ENCODE assay signal across 7 cellular contexts in the genomic region with DNA sequence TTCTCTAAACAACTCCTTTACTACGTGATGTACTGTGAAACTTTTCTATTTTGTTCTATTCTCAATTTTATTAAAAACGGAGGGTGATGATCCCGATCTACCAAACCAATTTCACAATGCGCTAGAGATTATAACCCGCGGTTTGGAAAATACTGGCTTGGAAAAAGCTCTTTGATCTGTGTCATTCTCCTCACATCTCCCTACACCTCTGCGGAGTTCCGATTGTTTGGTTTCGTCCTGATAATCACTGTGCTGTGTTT. TPM values are rescaled to one million over a fixed set of nuclear protein-coding genes. Genes with fewer than 3 reads are reported as not detected.
DNase-seq lines count a peak whose midpoint lies in the region; ATAC-seq and TF ChIP-seq lines count a peak whose summit lies in the region.

No MANE protein-coding gene starts in this region.

- ATAC-seq in IMR-90 (ENCODE audit: low read depth) = no peak
- no peak for ATAC-seq in lower lobe of right lung
- ATAC-seq in HG03280 (IDR thresholded peaks at IDR 0.05; ENCODE audit: unreplicated experiment) = no peak

- peak overlapping the region; percentile 75 for H3K18ac ChIP-seq in IMR-90 (ENCODE audit: low read depth, low read length)

- dilution Hi-C loops in IMR-90 (cut with HindIII; ENCODE audit: low sequenced_read_pairs, unreplicated experiment) = no loop called here

- peak overlapping the region; percentile 75 for H3K27ac ChIP-seq in IMR-90 (ENCODE audit: insufficient read depth, low read length)
- peak overlapping the region; percentile 92 for H3K27ac ChIP-seq in lower lobe of right lung
- peak overlapping the region; percentile 94 to 95 (median 95) for H3K27ac ChIP-seq in transverse colon

- peak overlapping the region; percentile 97 for H3K56ac ChIP-seq in IMR-90 (ENCODE audit: extremely low read depth, insufficient read depth, low read length)

- peak overlapping the region; percentile 53 for H2AK9ac ChIP-seq in IMR-90 (replicated peaks; ENCODE audit: low read depth, low read length, poor library complexity)

- no peak for TF ChIP-seq EP300 in transverse colon (IDR thresholded peaks at IDR 0.05; ENCODE audit: low read depth)

- TF ChIP-seq RAD21 in IMR-90 (IDR thresholded peaks at IDR 0.05; ENCODE audit: low read length) = no peak

- no peak for TF ChIP-seq CTCF in IMR-90 (conservative IDR thresholded peaks at IDR 0.05; ENCODE audit: low read depth, low read length)
- TF ChIP-seq CTCF in cardiac fibroblast (IDR thresholded peaks at IDR 0.05; ENCODE audit: low read depth, low read length) = no peak
- TF ChIP-seq CTCF in lower lobe of right lung (IDR thresholded peaks at IDR 0.05) = no peak
- TF ChIP-seq CTCF in transverse colon (IDR thresholded peaks at IDR 0.05) = no peak

- CTCF ChIA-PET in IMR-90 (lab: Yijun Ruan, JAX) = interaction anchor here (1.1 to 1.2 kb wide), 2 partner anchors 14 to 244 kb away, joined by 3 read pairs; no protein-coding TSS in a partner anchor

- no peaks in the 10 kb centered on the region for H3K9me3 ChIP-seq in IMR-90 (ENCODE audit: control insufficient read depth, insufficient read depth, low read length)
- H3K9me3 ChIP-seq in lower lobe of right lung = no peaks in the 10 kb centered on the region
- H3K9me3 ChIP-seq in transverse colon = no peaks in the 10 kb centered on the region

- peak overlapping the region; percentile 93 for H2AFZ ChIP-seq in IMR-90 (replicated peaks; ENCODE audit: low read length, poor library complexity)

- peak overlapping the region; percentile 77 for H3K4me2 ChIP-seq in IMR-90 (ENCODE audit: low read depth, low read length)

- intact Hi-C loops in IMR-90 (cut with micrococcal nuclease) (no loop called here), lower lobe of right lung (cut with DNase I) (no loop called here), transverse colon (cut with DNase I; ENCODE audit: low total_unique reads) (no loop called here)

- H4K8ac ChIP-seq in IMR-90 (ENCODE audit: low read depth in 2 of 2, low read length in 2 of 2) = peak overlapping the region; percentile 16 to 55; a peak in 3 of 4 replicates

- H2BK120ac ChIP-seq in IMR-90 (ENCODE audit: low read depth, low read length) = peak overlapping the region; percentile 84

- H3K14ac ChIP-seq in IMR-90 (replicated peaks; ENCODE audit: low read depth, low read length) = peak overlapping the region; percentile 95

- no peaks in the 10 kb centered on the region for H3K36me3 ChIP-seq in IMR-90 (ENCODE audit: control insufficient read depth, insufficient read depth, low read length)
- no peaks in the 10 kb centered on the region for H3K36me3 ChIP-seq in lower lobe of right lung
- no peaks in the 10 kb centered on the region for H3K36me3 ChIP-seq in transverse colon

- peak overlapping the region; percentile 77 for H4K91ac ChIP-seq in IMR-90 (ENCODE audit: insufficient read depth, low read depth, low read length)

- POLR2A ChIA-PET in IMR-90 (lab: Charles Lee; ENCODE audit: unreplicated experiment) = interaction anchor here (0.5 kb wide), 1 partner anchor 618 kb away, joined by 3 read pairs; no protein-coding TSS in a partner anchor

- TF ChIP-seq POLR2A in IMR-90 (IDR thresholded peaks at IDR 0.05; ENCODE audit: low read depth, low read length) = no peak
- no peak for TF ChIP-seq POLR2A in transverse colon (IDR thresholded peaks at IDR 0.05)

- H2BK15ac ChIP-seq in IMR-90 (ENCODE audit: low read depth, low read length) = peak overlapping the region; percentile 45; the same call in 2 of the 3 replicates

- peaks cover 7% of the 10 kb centered on the region; the same call in 1 of the 2 replicates for H3K9me1 ChIP-seq in IMR-90 (ENCODE audit: insufficient read depth, low read length)

- peak overlapping the region; percentile 59 for H3K4me3 ChIP-seq in IMR-90 (ENCODE audit: insufficient read depth, low read depth, low read length)
- peak overlapping the region; percentile 49 to 90 for H3K4me3 ChIP-seq in cardiac fibroblast (replicated peaks in 1 of 2; ENCODE audit: low read depth in 2 of 2, low read length in 2 of 2)
- peak overlapping the region; percentile 91 for H3K4me3 ChIP-seq in lower lobe of right lung
- peak overlapping the region; percentile 27 to 92 (median 89) for H3K4me3 ChIP-seq in transverse colon

- peak overlapping the region; percentile 84 for H3K9ac ChIP-seq in IMR-90 (ENCODE audit: low read depth, low read length)

- peak overlapping the region; percentile 89 for H2BK5ac ChIP-seq in IMR-90 (ENCODE audit: low read depth, low read length, poor library complexity, severe bottlenecking)

- peak overlapping the region; percentile 90 for H3K23ac ChIP-seq in IMR-90 (ENCODE audit: low read depth, low read length)

- peaks cover 14 to 32% of the 10 kb centered on the region in 2 experiments for H3K79me1 ChIP-seq in IMR-90 (ENCODE audit: low read depth in 1 of 2, low read length in 2 of 2)

- peak overlapping the region; percentile 21; the same call in 1 of the 2 replicates for H2AK5ac ChIP-seq in IMR-90 (ENCODE audit: low read depth, low read length)

- H3K27me3 ChIP-seq in IMR-90 (ENCODE audit: control insufficient read depth, insufficient read depth, low read length) = no peaks in the 10 kb centered on the region
- H3K27me3 ChIP-seq in lower lobe of right lung (ENCODE audit: low read depth) = no peaks in the 10 kb centered on the region
- H3K27me3 ChIP-seq in transverse colon = no peaks in the 10 kb centered on the region

- peaks cover 8% of the 10 kb centered on the region for H3K4me1 ChIP-seq in IMR-90 (ENCODE audit: control insufficient read depth, insufficient read depth, low read length)
- H3K4me1 ChIP-seq in lower lobe of right lung = peaks cover 27% of the 10 kb centered on the region
- peaks cover 16 to 44% (median 36%) of the 10 kb centered on the region in 4 donors for H3K4me1 ChIP-seq in transverse colon

- BruUV-seq in IMR-90 (replicated peaks; lab: Mats Ljungman, UMichigan) = no TSS peak

- H4K20me1 ChIP-seq in IMR-90 (ENCODE audit: insufficient read depth, low read length) = peaks cover 25% of the 10 kb centered on the region; the same call in 1 of the 2 replicates

- peak overlapping the region; percentile 85 for H3K4ac ChIP-seq in IMR-90 (ENCODE audit: low read depth, low read length)

- in situ Hi-C loops in IMR-90 (cut with MboI; ENCODE audit: low sequenced_read_pairs) = no loop called here
- in situ Hi-C loops in transverse colon (cut with MboI; ENCODE audit: low pct_ligation_motif_present in 1 of 4, low pct_unique_long_range_greater_than_20kb in 1 of 4, low sequenced_read_pairs in 3 of 4) = no loop called here

- DNase-seq in IMR-90 (no peak), cardiac fibroblast (ENCODE audit: low read depth in 2 of 2) (no peak), lower lobe of right lung (no peak), transverse colon (no peak), DMS79 (lab: John Stamatoyannopoulos, UW) (no peak), NCI-H2107 treated with DMSO at 0.1 percent for 48 hours (lab: John Stamatoyannopoulos, UW; ENCODE audit: unreplicated experiment) (no peak)

- WGBS in IMR-90 (ENCODE audit: extremely low coverage in 2 of 2, insufficient read length in 1 of 2), 2 experiments = 4% methylated on average over 4 of the region's 9 CpGs; no CpG with 5 or more reads in 1 of the 2 experiments
- 7% methylated on average over 9 of the region's 9 CpGs for WGBS in transverse colon (ENCODE audit: low coverage in 1 of 2), 2 donors

- H4K5ac ChIP-seq in IMR-90 (ENCODE audit: low read depth, low read length) = peak overlapping the region; percentile 55

- H2BK20ac ChIP-seq in IMR-90 (ENCODE audit: low read depth, low read length) = peak overlapping the region; percentile 79

TF ChIP-seq in IMR-90, 13 proteins besides CTCF, POLR2A, EP300 and RAD21:
- TF ChIP-seq MAZ (IDR thresholded peaks at IDR 0.05; ENCODE audit: borderline replicate concordance, low read depth, low read length) (no peak), RFX5 (IDR thresholded peaks at IDR 0.05; ENCODE audit: low read depth, low read length) (no peak), NFE2L2 (IDR thresholded peaks at IDR 0.05; ENCODE audit: low read depth, low read length) (no peak), SMC3 (IDR thresholded peaks at IDR 0.05; ENCODE audit: low read depth, low read length) (no peak), ELK1 (IDR thresholded peaks at IDR 0.05; ENCODE audit: borderline replicate concordance, low read depth, low read length) (no peak), CEBPB (IDR thresholded peaks at IDR 0.05; ENCODE audit: low read depth, low read length) (no peak), FOS (IDR thresholded peaks at IDR 0.05; ENCODE audit: low read depth, low read length) (no peak), USF2 (IDR thresholded peaks at IDR 0.05; ENCODE audit: low read depth, low read length) (no peak), BHLHE40 (IDR thresholded peaks at IDR 0.05; ENCODE audit: low read depth, low read length) (no peak), CHD1 (IDR thresholded peaks at IDR 0.05; ENCODE audit: low read depth, low read length) (no peak), MXI1 (IDR thresholded peaks at IDR 0.05; ENCODE audit: borderline replicate concordance, low read depth, low read length) (no peak), RCOR1 (IDR thresholded peaks at IDR 0.05; ENCODE audit: insufficient replicate concordance, low read length) (no peak), MAFK (IDR thresholded peaks at IDR 0.05; ENCODE audit: low read depth, low read length) (no peak)

RNA-seq across cellular contexts. Expression of gene ABCD3, which starts 0.6 kb away (rescaled TPM):
- total RNA-seq in IMR-90 (2012; rRNA removed) (32.6 and 66.4 TPM in 2 replicates), lower lobe of right lung (54.9 TPM), transverse colon (10 to 100 TPM; 37.2 to 88.3 (median 58.1) TPM)
- polyA plus RNA-seq in IMR-90 (2012; rRNA removed) = 9.6 and 13.6 TPM in 2 replicates
- polyA plus RNA-seq in IMR-90 (2012; cell fraction: cytosol; rRNA removed) = 1.4 and 2.1 TPM in 2 replicates
- 1.4 and 17.2 TPM in 2 replicates for polyA plus RNA-seq in IMR-90 (2012; cell fraction: nucleus; rRNA removed; ENCODE audit: low replicate concordance)
